In genomic region chr11:586376-587316, GRCh38 we compare ENCODE assay signal across 23 cellular contexts. TPM values are rescaled to one million over a fixed set of nuclear protein-coding genes. Genes with fewer than 3 reads are reported as not detected.
DNase-seq lines count a peak whose midpoint lies in the region; ATAC-seq and TF ChIP-seq lines count a peak whose summit lies in the region.
"Had no signal": no experiment of that assay in that cellular context is flagged by ENCODE, and none has a peak within 500 bp of the region (broad histone marks: within the 10 kb centered on the region; RNA-seq: fewer than 3 reads in every experiment).

No MANE protein-coding gene starts in this region.

- no peak overlapping the region for H3K4me3 ChIP-seq in IMR-90 (ENCODE audit: insufficient read depth, low read depth, low read length)
- H3K4me3 ChIP-seq: BLaER1, prostate gland, tibial nerve had no signal

- H3K4me2 ChIP-seq in IMR-90 (ENCODE audit: low read depth, low read length), result no peak overlapping the region
- H3K4me2 ChIP-seq: BLaER1 had no signal

- no peak overlapping the region for H2BK15ac ChIP-seq in IMR-90 (ENCODE audit: low read depth, low read length)

- no peak overlapping the region for H2BK20ac ChIP-seq in IMR-90 (ENCODE audit: low read depth, low read length)

- H3K27ac Mint-ChIP-seq in activated CD4-positive, alpha-beta T cell treated with anti-CD3 and anti-CD28 coated beads for 36 hours, result peak overlapping the region; percentile 98
- H3K27ac Mint-ChIP-seq in activated naive CD8-positive, alpha-beta T cell treated with anti-CD3 and anti-CD28 coated beads, Interleukin-2, amount 10 ng/mL, durations not matched to agents 7 days and 5 days, result peak overlapping the region; percentile 100
- peak overlapping the region; percentile 83 for H3K27ac Mint-ChIP-seq in nephron progenitor cell
- H3K27ac Mint-ChIP-seq: nephron had no signal

- H4K91ac ChIP-seq in IMR-90 (ENCODE audit: insufficient read depth, low read depth, low read length), result no peak overlapping the region

- H3K4me1 ChIP-seq in IMR-90 (ENCODE audit: control insufficient read depth, insufficient read depth, low read length), result peaks cover 7% of the 10 kb centered on the region; the same call in 1 of the 2 replicates
- H3K4me1 ChIP-seq: BLaER1, prostate gland had no signal

- no peak overlapping the region for H2AK5ac ChIP-seq in IMR-90 (ENCODE audit: low read depth, low read length)

- no peak overlapping the region for H3K56ac ChIP-seq in IMR-90 (ENCODE audit: extremely low read depth, insufficient read depth, low read length)

- TF ChIP-seq CTCF in IMR-90 (conservative IDR thresholded peaks at IDR 0.05; ENCODE audit: low read depth, low read length) (no peak), nephron progenitor cell (IDR thresholded peaks at IDR 0.05) (no peak)

- H3K27me3 Mint-ChIP-seq in activated CD4-positive, alpha-beta T cell treated with anti-CD3 and anti-CD28 coated beads for 36 hours, result no peaks in the 10 kb centered on the region
- H3K27me3 Mint-ChIP-seq in activated naive CD8-positive, alpha-beta T cell treated with anti-CD3 and anti-CD28 coated beads, Interleukin-2, amount 10 ng/mL, durations not matched to agents 7 days and 5 days, result no peaks in the 10 kb centered on the region
- no peaks in the 10 kb centered on the region for H3K27me3 Mint-ChIP-seq in nephron progenitor cell (ENCODE audit: low read depth, poor library complexity)

- no peak overlapping the region for H2BK120ac ChIP-seq in IMR-90 (ENCODE audit: low read depth, low read length)

- H2AFZ ChIP-seq in IMR-90 (replicated peaks; ENCODE audit: low read length, poor library complexity), result peak overlapping the region; percentile 32

- H3K27me3 ChIP-seq in IMR-90 (ENCODE audit: control insufficient read depth, insufficient read depth, low read length), result no peaks in the 10 kb centered on the region
- H3K27me3 ChIP-seq: BLaER1, tibial nerve had no signal

- TF ChIP-seq POLR2A in IMR-90 (IDR thresholded peaks at IDR 0.05; ENCODE audit: low read depth, low read length), result no peak

- H3K79me1 ChIP-seq in IMR-90 (ENCODE audit: low read depth in 1 of 2, low read length in 2 of 2), result peaks cover 30 to 70% of the 10 kb centered on the region in 2 experiments

- H4K20me1 ChIP-seq in IMR-90 (ENCODE audit: insufficient read depth, low read length), result peaks cover 77% of the 10 kb centered on the region

- H3K36me3 Mint-ChIP-seq in activated CD4-positive, alpha-beta T cell treated with anti-CD3 and anti-CD28 coated beads for 36 hours (ENCODE audit: low read depth), result peaks cover 50% of the 10 kb centered on the region
- H3K36me3 Mint-ChIP-seq in activated naive CD8-positive, alpha-beta T cell treated with anti-CD3 and anti-CD28 coated beads, Interleukin-2, amount 10 ng/mL, durations not matched to agents 7 days and 5 days, result peaks cover 37% of the 10 kb centered on the region
- H3K36me3 Mint-ChIP-seq in nephron progenitor cell (ENCODE audit: low read depth), result peaks cover 49% of the 10 kb centered on the region

- peak overlapping the region; percentile 2 for H2BK5ac ChIP-seq in IMR-90 (ENCODE audit: low read depth, low read length, poor library complexity, severe bottlenecking)

- WGBS in IMR-90 (ENCODE audit: extremely low coverage in 2 of 2, insufficient read length in 1 of 2), 2 experiments, result 95% methylated on average over 16 of the region's 32 CpGs; no CpG with 5 or more reads in 1 of the 2 experiments

- H3K23ac ChIP-seq in IMR-90 (ENCODE audit: low read depth, low read length), result no peak overlapping the region

- no peak overlapping the region for H2AK9ac ChIP-seq in IMR-90 (replicated peaks; ENCODE audit: low read depth, low read length, poor library complexity)

- peaks cover 12% of the 10 kb centered on the region; the same call in 1 of the 2 replicates for H3K9me1 ChIP-seq in IMR-90 (ENCODE audit: insufficient read depth, low read length)

- dilution Hi-C loops in IMR-90 (cut with HindIII; ENCODE audit: low sequenced_read_pairs, unreplicated experiment), result no loop called here

- no peak overlapping the region for H4K8ac ChIP-seq in IMR-90 (ENCODE audit: low read depth in 2 of 2, low read length in 2 of 2)

- no peaks in the 10 kb centered on the region for H3K9me3 ChIP-seq in IMR-90 (ENCODE audit: control insufficient read depth, insufficient read depth, low read length)
- H3K9me3 ChIP-seq: BLaER1, prostate gland, tibial nerve had no signal

- CTCF ChIA-PET in activated CD4-positive, alpha-beta T cell treated with anti-CD3 and anti-CD28 coated beads for 36 hours (lab: Charles Lee), result interaction anchor here (0.5 to 0.6 kb wide), 2 partner anchors 11 to 66 kb away, joined by 3 read pairs; no protein-coding TSS in a partner anchor
- CTCF ChIA-PET in IMR-90 (lab: Yijun Ruan, JAX), result no interaction called here

- no peak overlapping the region for H4K5ac ChIP-seq in IMR-90 (ENCODE audit: low read depth, low read length)

- H3K36me3 ChIP-seq in IMR-90 (ENCODE audit: control insufficient read depth, insufficient read depth, low read length), result peaks cover 55% of the 10 kb centered on the region

- intact Hi-C loops in activated CD4-positive, alpha-beta T cell treated with anti-CD3 and anti-CD28 coated beads for 36 hours (cut with DNase I, micrococcal nuclease), result no loop called here
- intact Hi-C loops in IMR-90 (cut with micrococcal nuclease), result no loop called here

- no peak for TF ChIP-seq RAD21 in IMR-90 (IDR thresholded peaks at IDR 0.05; ENCODE audit: low read length)

- POLR2A ChIA-PET in activated CD4-positive, alpha-beta T cell treated with anti-CD3 and anti-CD28 coated beads for 36 hours (lab: Charles Lee), result interaction anchor here (0.6 to 1.8 kb wide), 3 partner anchors 9 to 45 kb away, joined by 3 to 10 read pairs (median 9); partner anchors contain the start of gene PHRF1
- POLR2A ChIA-PET in IMR-90 (lab: Charles Lee; ENCODE audit: unreplicated experiment), result no interaction called here
- POLR2A ChIA-PET in activated naive CD8-positive, alpha-beta T cell treated with anti-CD3 and anti-CD28 coated beads, Interleukin-2, amount 10 ng/mL, durations not matched to agents 7 days and 5 days (lab: Charles Lee), result interaction anchor here (1.0 to 3.2 kb wide), 3 partner anchors 11 to 130 kb away, joined by 3 to 28 read pairs (median 22); partner anchors contain the start of gene PHRF1

- BruUV-seq in IMR-90 (replicated peaks; lab: Mats Ljungman, UMichigan), result no TSS peak

- H3K18ac ChIP-seq in IMR-90 (ENCODE audit: low read depth, low read length), result no peak overlapping the region

- no peak for ATAC-seq in activated CD4-positive, alpha-beta T cell treated with anti-CD3 and anti-CD28 coated beads for 36 hours
- no peak for ATAC-seq in IMR-90 (ENCODE audit: low read depth)
- no peak for ATAC-seq in activated naive CD8-positive, alpha-beta T cell treated with anti-CD3 and anti-CD28 coated beads, Interleukin-2, amount 10 ng/mL, durations not matched to agents 7 days and 5 days (ENCODE audit: low read depth)

- peaks cover 21% of the 10 kb centered on the region for H3K4me1 Mint-ChIP-seq in activated CD4-positive, alpha-beta T cell treated with anti-CD3 and anti-CD28 coated beads for 36 hours
- peaks cover 30% of the 10 kb centered on the region for H3K4me1 Mint-ChIP-seq in activated naive CD8-positive, alpha-beta T cell treated with anti-CD3 and anti-CD28 coated beads, Interleukin-2, amount 10 ng/mL, durations not matched to agents 7 days and 5 days
- H3K4me1 Mint-ChIP-seq in nephron progenitor cell, result no peaks in the 10 kb centered on the region

- H3K27ac ChIP-seq in IMR-90 (ENCODE audit: insufficient read depth, low read length), result no peak overlapping the region
- H3K27ac ChIP-seq: BLaER1, prostate gland, tibial nerve had no signal

- H3K9me3 Mint-ChIP-seq in activated CD4-positive, alpha-beta T cell treated with anti-CD3 and anti-CD28 coated beads for 36 hours (ENCODE audit: low read depth), result no peaks in the 10 kb centered on the region
- no peaks in the 10 kb centered on the region for H3K9me3 Mint-ChIP-seq in activated naive CD8-positive, alpha-beta T cell treated with anti-CD3 and anti-CD28 coated beads, Interleukin-2, amount 10 ng/mL, durations not matched to agents 7 days and 5 days
- no peaks in the 10 kb centered on the region for H3K9me3 Mint-ChIP-seq in nephron progenitor cell
- H3K9me3 Mint-ChIP-seq: nephron had no signal

- in situ Hi-C loops in IMR-90 (cut with MboI; ENCODE audit: low sequenced_read_pairs), result no loop called here

- H3K14ac ChIP-seq in IMR-90 (replicated peaks; ENCODE audit: low read depth, low read length), result no peak overlapping the region

- no peak overlapping the region for H3K9ac ChIP-seq in IMR-90 (ENCODE audit: low read depth, low read length)
- H3K9ac ChIP-seq: BLaER1 had no signal

- H3K4ac ChIP-seq in IMR-90 (ENCODE audit: low read depth, low read length), result no peak overlapping the region

- no peak overlapping the region for H3K4me3 Mint-ChIP-seq in activated CD4-positive, alpha-beta T cell treated with anti-CD3 and anti-CD28 coated beads for 36 hours
- peak overlapping the region; percentile 86 for H3K4me3 Mint-ChIP-seq in activated naive CD8-positive, alpha-beta T cell treated with anti-CD3 and anti-CD28 coated beads, Interleukin-2, amount 10 ng/mL, durations not matched to agents 7 days and 5 days
- no peak overlapping the region for H3K4me3 Mint-ChIP-seq in nephron progenitor cell
- H3K4me3 Mint-ChIP-seq: nephron had no signal

- DNase-seq in activated CD4-positive, alpha-beta T cell treated with anti-CD3 and anti-CD28 coated beads for 36 hours, result no peak
- DNase-seq in activated CD4-positive, alpha-beta T cell treated with anti-CD3 and anti-CD28 coated beads for 4 hours, result no peak
- DNase-seq in IMR-90 (no peak), nephron progenitor cell (no peak), GOT3 (lab: John Stamatoyannopoulos, UW) (no peak), NCI-H345 (lab: John Stamatoyannopoulos, UW) (no peak), COLO668 (lab: John Stamatoyannopoulos, UW; ENCODE audit: unreplicated experiment) (no peak)
- DNase-seq in activated naive CD8-positive, alpha-beta T cell treated with anti-CD3 and anti-CD28 coated beads, Interleukin-2, amount 10 ng/mL, durations not matched to agents 7 days and 5 days, result no peak
- DNase-seq: amniotic stem cell, cerebellar nuclear complex, DMS79 treated with DMSO at 0.1 percent for 48 hours, hippocampal formation, Kasumi-1, NCI-H1417 treated with DMSO at 0.1 percent for 48 hours, NCI-H2171, NCI-H774 had no signal

RNA-seq across cellular contexts. Expression of gene PHRF1, which starts 10.4 kb away (rescaled TPM):
- total RNA-seq in activated CD4-positive, alpha-beta T cell treated with anti-CD3 and anti-CD28 coated beads for 36 hours, result 10 to 100 TPM; 40.0 to 44.5 TPM
- total RNA-seq in IMR-90 (2012; rRNA removed), result 10.9 and 12.2 TPM in 2 replicates
- polyA plus RNA-seq in IMR-90 (2012; rRNA removed), result 17.5 and 23.0 TPM in 2 replicates
- polyA plus RNA-seq in IMR-90 (2012; cell fraction: cytosol; rRNA removed), result 16.8 and 17.0 TPM in 2 replicates
- 34.6 and 53.2 TPM in 2 replicates for polyA plus RNA-seq in IMR-90 (2012; cell fraction: nucleus; rRNA removed; ENCODE audit: low replicate concordance)
- total RNA-seq in activated naive CD8-positive, alpha-beta T cell treated with anti-CD3 and anti-CD28 coated beads, Interleukin-2, amount 10 ng/mL, durations not matched to agents 7 days and 5 days, result 10 to 100 TPM; 55.4 to 58.9 TPM

RNA-seq across cellular contexts. Expression of gene RASSF7, which starts 25.9 kb away (rescaled TPM):
- total RNA-seq in activated CD4-positive, alpha-beta T cell treated with anti-CD3 and anti-CD28 coated beads for 36 hours, result 10 to 100 TPM; 16.8 TPM
- total RNA-seq in IMR-90 (2012; rRNA removed), result 6.8 and 6.9 TPM in 2 replicates
- 18.5 and 24.2 TPM in 2 replicates for polyA plus RNA-seq in IMR-90 (2012; rRNA removed)
- polyA plus RNA-seq in IMR-90 (2012; cell fraction: cytosol; rRNA removed), result 22.9 and 28.1 TPM in 2 replicates
- polyA plus RNA-seq in IMR-90 (2012; cell fraction: nucleus; rRNA removed; ENCODE audit: low replicate concordance), result 66.1 and 134 TPM in 2 replicates
- 10 to 100 TPM; 36.5 to 41.0 TPM for total RNA-seq in activated naive CD8-positive, alpha-beta T cell treated with anti-CD3 and anti-CD28 coated beads, Interleukin-2, amount 10 ng/mL, durations not matched to agents 7 days and 5 days

RNA-seq across cellular contexts. Expression of gene LMNTD2, which starts 26.1 kb away (rescaled TPM):
- total RNA-seq in activated CD4-positive, alpha-beta T cell treated with anti-CD3 and anti-CD28 coated beads for 36 hours, result 1 to 10 TPM; 2.7 to 4.9 TPM
- total RNA-seq in IMR-90 (2012; rRNA removed), result 0.18 and 0.28 TPM in 2 replicates
- 1.3 and 2.5 TPM in 2 replicates for polyA plus RNA-seq in IMR-90 (2012; rRNA removed)
- 1.1 and 1.7 TPM in 2 replicates for polyA plus RNA-seq in IMR-90 (2012; cell fraction: cytosol; rRNA removed)
- polyA plus RNA-seq in IMR-90 (2012; cell fraction: nucleus; rRNA removed; ENCODE audit: low replicate concordance), result 22.0 and 37.2 TPM in 2 replicates
- total RNA-seq in activated naive CD8-positive, alpha-beta T cell treated with anti-CD3 and anti-CD28 coated beads, Interleukin-2, amount 10 ng/mL, durations not matched to agents 7 days and 5 days, result 1 to 10 TPM; 2.5 to 2.7 TPM

RNA-seq across cellular contexts. Expression of gene IRF7, which starts 29.1 kb away (rescaled TPM):
- 10 to 100 TPM; 57.1 to 62.6 TPM for total RNA-seq in activated CD4-positive, alpha-beta T cell treated with anti-CD3 and anti-CD28 coated beads for 36 hours
- 1.4 and 1.6 TPM in 2 replicates for total RNA-seq in IMR-90 (2012; rRNA removed)
- polyA plus RNA-seq in IMR-90 (2012; rRNA removed), result 4.5 and 5.8 TPM in 2 replicates
- polyA plus RNA-seq in IMR-90 (2012; cell fraction: cytosol; rRNA removed), result 3.0 and 6.5 TPM in 2 replicates
- polyA plus RNA-seq in IMR-90 (2012; cell fraction: nucleus; rRNA removed; ENCODE audit: low replicate concordance), result 14.5 and 38.2 TPM in 2 replicates
- total RNA-seq in activated naive CD8-positive, alpha-beta T cell treated with anti-CD3 and anti-CD28 coated beads, Interleukin-2, amount 10 ng/mL, durations not matched to agents 7 days and 5 days, result 100 to 1,000 TPM; 160 to 165 TPM

RNA-seq across cellular contexts. Expression of gene CDHR5, which starts 38.1 kb away (rescaled TPM):
- not detected for total RNA-seq in activated CD4-positive, alpha-beta T cell treated with anti-CD3 and anti-CD28 coated beads for 36 hours
- total RNA-seq in IMR-90 (2012; rRNA removed), result not detected in 2 replicates
- not detected in 2 replicates for polyA plus RNA-seq in IMR-90 (2012; rRNA removed)
- not detected in 2 replicates for polyA plus RNA-seq in IMR-90 (2012; cell fraction: cytosol; rRNA removed)
- not detected in 2 replicates for polyA plus RNA-seq in IMR-90 (2012; cell fraction: nucleus; rRNA removed; ENCODE audit: low replicate concordance)
- total RNA-seq in activated naive CD8-positive, alpha-beta T cell treated with anti-CD3 and anti-CD28 coated beads, Interleukin-2, amount 10 ng/mL, durations not matched to agents 7 days and 5 days, result not detected
- total RNA-seq: A172, H1, tibial nerve had no signal
- polyA plus RNA-seq: H1, keratinocyte had no signal
